17 cellular contexts compared by ENCODE assay signal in genomic region chr10:114500643-114501042, GRCh38.
DNase-seq lines count a peak whose midpoint lies in the region; ATAC-seq, FAIRE-seq and TF ChIP-seq lines count a peak whose summit lies in the region.
"Had no signal": no experiment of that assay in that cellular context is flagged by ENCODE, and none has a peak within 500 bp of the region (broad histone marks: within the 10 kb centered on the region; RNA-seq: fewer than 3 reads in every experiment).

No MANE protein-coding gene starts in this region.

- peaks cover 31% of the 10 kb centered on the region for H3K4me1 ChIP-seq in keratinocyte (ENCODE audit: control insufficient read depth, extremely low read depth, insufficient read depth, low read length)
- H3K4me1 ChIP-seq in transverse colon, result peaks cover 17 to 44% (median 27%) of the 10 kb centered on the region in 4 donors
- peaks cover 38% of the 10 kb centered on the region for H3K4me1 ChIP-seq in testis

- in situ Hi-C loops in transverse colon (cut with MboI; ENCODE audit: low pct_ligation_motif_present in 1 of 4, low pct_unique_long_range_greater_than_20kb in 1 of 4, low sequenced_read_pairs in 3 of 4), result no loop called here

- WGBS in transverse colon (ENCODE audit: low coverage in 1 of 2), 2 donors, result 63 to 84% methylated on average over 2 of the region's 2 CpGs
- 81 to 89% methylated on average over 2 of the region's 2 CpGs for WGBS in testis, 2 donors

- peaks cover 15% of the 10 kb centered on the region for H3K36me3 Mint-ChIP-seq in activated naive CD4-positive, alpha-beta T cell treated with anti-CD3 and anti-CD28 coated beads, Interleukin-2, amount 50 U/mL, for 24 hours
- peaks cover 18% of the 10 kb centered on the region for H3K36me3 Mint-ChIP-seq in activated CD4-positive, alpha-beta memory T cell treated with anti-CD3 and anti-CD28 coated beads for 36 hours
- peaks cover 0 to 4% (median 4%) of the 10 kb centered on the region in 3 donors for H3K36me3 Mint-ChIP-seq in immature natural killer cell

- POLR2A ChIA-PET in activated CD4-positive, alpha-beta memory T cell treated with anti-CD3 and anti-CD28 coated beads for 36 hours (lab: Charles Lee), result interaction anchor here (1.4 to 3.9 kb wide), 4 partner anchors 13 to 37 kb away, joined by 3 to 47 read pairs (median 10); no protein-coding TSS in a partner anchor

- dilution Hi-C loops in keratinocyte (cut with MboI; ENCODE audit: extremely low pct_ligation_motif_present, low sequenced_read_pairs), result no loop called here

- peaks cover 93% of the 10 kb centered on the region for H3K4me1 Mint-ChIP-seq in activated naive CD4-positive, alpha-beta T cell treated with anti-CD3 and anti-CD28 coated beads, Interleukin-2, amount 50 U/mL, for 24 hours
- H3K4me1 Mint-ChIP-seq in activated CD4-positive, alpha-beta memory T cell treated with anti-CD3 and anti-CD28 coated beads for 36 hours (ENCODE audit: low read depth), result peaks cover 90% of the 10 kb centered on the region
- H3K4me1 Mint-ChIP-seq in immature natural killer cell, result peaks cover 48 to 76% of the 10 kb centered on the region in 2 donors

- no peak overlapping the region for H2AFZ ChIP-seq in keratinocyte (ENCODE audit: control insufficient read depth, low read length)

- H3K9me3 ChIP-seq in keratinocyte (ENCODE audit: control insufficient read depth, low read depth, low read length) (no peaks in the 10 kb centered on the region), transverse colon (no peaks in the 10 kb centered on the region), testis (no peaks in the 10 kb centered on the region)
- H3K9me3 ChIP-seq: ovary had no signal

- no peak for DNase-seq in activated naive CD4-positive, alpha-beta T cell treated with anti-CD3 and anti-CD28 coated beads, Interleukin-2, amount 50 U/mL, for 16 hours
- DNase-seq in activated CD4-positive, alpha-beta memory T cell treated with anti-CD3 and anti-CD28 coated beads for 36 hours, result no peak
- DNase-seq in keratinocyte (ENCODE audit: low read depth, low spot score) (no peak), transverse colon (no peak), immature natural killer cell (no peak), testis (no peak)
- DNase-seq: activated CD4-positive, CD25-positive, alpha-beta regulatory T cell; activated T-cell treated with anti-CD3 and anti-CD28 coated beads, Interleukin-2, amount 50 U/mL, for 1 hour; dermis blood vessel endothelial cell; HFFc6; NCI-H2107; ovary; stimulated activated naive CD4-positive, alpha-beta T cell; SW 1271 had no signal

- no peak overlapping the region for H3K4me3 ChIP-seq in keratinocyte (ENCODE audit: control insufficient read depth in 2 of 3, extremely low read depth in 1 of 3, insufficient read depth in 2 of 3, low read depth in 1 of 3, low read length in 3 of 3)
- no peak overlapping the region for H3K4me3 ChIP-seq in transverse colon
- H3K4me3 ChIP-seq in testis, result no peak overlapping the region
- H3K4me3 ChIP-seq: ovary had no signal

- peak; percentile 13 for FAIRE-seq in keratinocyte (lab: Jason Lieb, UNC)
- FAIRE-seq: RCC 7860 had no signal

- no peak overlapping the region for H3K4me2 ChIP-seq in keratinocyte (ENCODE audit: control insufficient read depth, extremely low read depth, insufficient read depth, low read depth, low read length)

- no peak for ATAC-seq in HG02885 (IDR thresholded peaks at IDR 0.05; ENCODE audit: poor library complexity, unreplicated experiment)

- H3K9me3 Mint-ChIP-seq in activated naive CD4-positive, alpha-beta T cell treated with anti-CD3 and anti-CD28 coated beads, Interleukin-2, amount 50 U/mL, for 24 hours, result no peaks in the 10 kb centered on the region
- H3K9me3 Mint-ChIP-seq in activated CD4-positive, alpha-beta memory T cell treated with anti-CD3 and anti-CD28 coated beads for 36 hours, result no peaks in the 10 kb centered on the region
- no peaks in the 10 kb centered on the region for H3K9me3 Mint-ChIP-seq in immature natural killer cell
- H3K9me3 Mint-ChIP-seq: HFFc6 had no signal

- H3K27me3 Mint-ChIP-seq in activated naive CD4-positive, alpha-beta T cell treated with anti-CD3 and anti-CD28 coated beads, Interleukin-2, amount 50 U/mL, for 24 hours, result no peaks in the 10 kb centered on the region
- H3K27me3 Mint-ChIP-seq in activated CD4-positive, alpha-beta memory T cell treated with anti-CD3 and anti-CD28 coated beads for 36 hours, result no peaks in the 10 kb centered on the region
- peaks cover 0 to 2% (median 0%) of the 10 kb centered on the region in 3 donors for H3K27me3 Mint-ChIP-seq in immature natural killer cell (ENCODE audit: low read depth in 3 of 3)

- TF ChIP-seq POLR2A in transverse colon (IDR thresholded peaks at IDR 0.05), result no peak
- TF ChIP-seq POLR2A in testis (IDR thresholded peaks at IDR 0.05), result no peak

- no peak overlapping the region for H3K9ac ChIP-seq in keratinocyte (ENCODE audit: control insufficient read depth, extremely low read depth, insufficient read depth, low read length)

- CTCF ChIA-PET in activated CD4-positive, alpha-beta memory T cell treated with anti-CD3 and anti-CD28 coated beads for 36 hours (lab: Charles Lee), result interaction anchor here (0.9 to 3.9 kb wide), 8 partner anchors 9 to 49 kb away, joined by 3 to 28 read pairs (median 5); no protein-coding TSS in a partner anchor

- H3K4me3 Mint-ChIP-seq in activated naive CD4-positive, alpha-beta T cell treated with anti-CD3 and anti-CD28 coated beads, Interleukin-2, amount 50 U/mL, for 24 hours, result no peak overlapping the region
- no peak overlapping the region for H3K4me3 Mint-ChIP-seq in activated CD4-positive, alpha-beta memory T cell treated with anti-CD3 and anti-CD28 coated beads for 36 hours
- H3K4me3 Mint-ChIP-seq in immature natural killer cell, result no peak overlapping the region
- H3K4me3 Mint-ChIP-seq: HFFc6 had no signal

- intact Hi-C loops in activated CD4-positive, alpha-beta memory T cell treated with anti-CD3 and anti-CD28 coated beads for 36 hours (cut with micrococcal nuclease), result no loop called here
- intact Hi-C loops in transverse colon (cut with DNase I; ENCODE audit: low total_unique reads) (no loop called here), testis (cut with DNase I; ENCODE audit: low total_unique reads) (no loop called here)

- H3K36me3 ChIP-seq in keratinocyte (ENCODE audit: control insufficient read depth in 2 of 2, extremely low read depth in 1 of 2, insufficient read depth in 2 of 2, low read length in 2 of 2) (peaks cover 0 to 2% of the 10 kb centered on the region in 2 experiments), transverse colon (no peaks in the 10 kb centered on the region), testis (ENCODE audit: low read depth, missing control alignments) (no peaks in the 10 kb centered on the region)
- H3K36me3 ChIP-seq: ovary had no signal

- H3K27ac Mint-ChIP-seq in activated naive CD4-positive, alpha-beta T cell treated with anti-CD3 and anti-CD28 coated beads, Interleukin-2, amount 50 U/mL, for 24 hours, result peak overlapping the region; percentile 98
- H3K27ac Mint-ChIP-seq in activated CD4-positive, alpha-beta memory T cell treated with anti-CD3 and anti-CD28 coated beads for 36 hours, result peak overlapping the region; percentile 89
- H3K27ac Mint-ChIP-seq in immature natural killer cell, result no peak overlapping the region
- H3K27ac Mint-ChIP-seq: HFFc6 had no signal

- TF ChIP-seq EP300 in transverse colon (IDR thresholded peaks at IDR 0.05; ENCODE audit: low read depth), result no peak

- TF ChIP-seq CTCF in keratinocyte (optimal IDR thresholded peaks at IDR 0.05 in 1 of 3, IDR thresholded peaks at IDR 0.05 in 1 of 3, conservative IDR thresholded peaks at IDR 0.05 in 1 of 3; ENCODE audit: extremely low read depth in 1 of 3, insufficient read depth in 2 of 3, low read length in 3 of 3) (no peak), transverse colon (IDR thresholded peaks at IDR 0.05) (no peak), testis (IDR thresholded peaks at IDR 0.05) (no peak)

- H3K27ac ChIP-seq in keratinocyte (ENCODE audit: control insufficient read depth, insufficient read depth, low read length) (peak overlapping the region; percentile 81), transverse colon (peak overlapping the region; percentile 85 to 90 (median 88)), testis (no peak overlapping the region)
- H3K27ac ChIP-seq: ovary had no signal

- H3K27me3 ChIP-seq in keratinocyte (ENCODE audit: control insufficient read depth, extremely low read depth, insufficient read depth, low read length) (no peaks in the 10 kb centered on the region), transverse colon (no peaks in the 10 kb centered on the region), testis (no peaks in the 10 kb centered on the region)
- H3K27me3 ChIP-seq: ovary had no signal

- H3K9me1 ChIP-seq in keratinocyte (ENCODE audit: control insufficient read depth, extremely low read depth, insufficient read depth, low read length), result no peaks in the 10 kb centered on the region

- no peaks in the 10 kb centered on the region for H3K79me2 ChIP-seq in keratinocyte (ENCODE audit: control insufficient read depth, insufficient read depth, low read length)

- no peaks in the 10 kb centered on the region for H4K20me1 ChIP-seq in keratinocyte (ENCODE audit: control insufficient read depth, extremely low read depth, insufficient read depth, low read length)

Comparison
In these comparisons a context has a peak if more than half of its experiments do, and no peak if none do; other contexts are left out.
1. H3K27ac Mint-ChIP-seq: peak in activated naive CD4-positive, alpha-beta T cell treated with anti-CD3 and anti-CD28 coated beads, Interleukin-2, amount 50 U/mL, for 24 hours (single experiment) and activated CD4-positive, alpha-beta memory T cell treated with anti-CD3 and anti-CD28 coated beads for 36 hours (single experiment); none in immature natural killer cell (0 of 6).
2. H3K27ac ChIP-seq: peak in keratinocyte (single experiment) and transverse colon (4 of 4); none in testis (0 of 2).